ENCODE assay signal across 7 cellular contexts in genomic region chr6:159252955-159253508, GRCh38.
A peak's percentile ranks its signal among the peaks of the same experiment; 100 is the strongest.
DNase-seq lines count a peak whose midpoint lies in the region; ATAC-seq and TF ChIP-seq lines count a peak whose summit lies in the region.

No MANE protein-coding gene starts in this region.

- TF ChIP-seq CTCF in Loucy (conservative IDR thresholded peaks at IDR 0.05; ENCODE audit: low read length), result peak; percentile 73

- H2AFZ ChIP-seq in Loucy (ENCODE audit: low read length) (no peak overlapping the region), neuron (ENCODE audit: low read depth, low read length) (peak overlapping the region; percentile 66)

- no peak overlapping the region for H3K9ac ChIP-seq in Loucy (ENCODE audit: low read depth, low read length, poor library complexity, severe bottlenecking)

- H3K4me2 ChIP-seq in Loucy (ENCODE audit: low read depth, low read length, poor library complexity, severe bottlenecking), result no peak overlapping the region

- in situ Hi-C loops in G401 (cut with HindIII; ENCODE audit: low sequenced_read_pairs), result no loop called here

- no peaks in the 10 kb centered on the region for H3K79me2 ChIP-seq in Loucy (ENCODE audit: insufficient read depth, low read length)

- peak; percentile 90 for ATAC-seq in GM21619 (IDR thresholded peaks at IDR 0.05; ENCODE audit: unreplicated experiment)
- ATAC-seq in HG02973 (IDR thresholded peaks at IDR 0.05; ENCODE audit: unreplicated experiment), result no peak

- DNase-seq in G401 (ENCODE audit: low spot score), result peak; percentile 76
- DNase-seq in SHP77 treated with DMSO at 0.1 percent for 48 hours (lab: John Stamatoyannopoulos, UW), result peak; percentile 10
- peak; percentile 20 for DNase-seq in fibroblast of gingiva (ENCODE audit: low read depth)

- H3K9me3 ChIP-seq in Loucy (ENCODE audit: insufficient read depth, low read depth, low read length) (no peaks in the 10 kb centered on the region), neuron (ENCODE audit: low read length) (no peaks in the 10 kb centered on the region)

- H3F3A ChIP-seq in Loucy (ENCODE audit: low read depth), result no peaks in the 10 kb centered on the region

- H3K4me3 ChIP-seq in Loucy (ENCODE audit: low read length, poor library complexity, severe bottlenecking), result no peak overlapping the region
- no peak overlapping the region for H3K4me3 ChIP-seq in neuron (ENCODE audit: low read length)

- no peaks in the 10 kb centered on the region for H3K9me2 ChIP-seq in Loucy (replicated peaks; ENCODE audit: low read depth, low read length)

- no peaks in the 10 kb centered on the region for H4K20me1 ChIP-seq in Loucy (ENCODE audit: insufficient read depth, low read length, poor library complexity, severe bottlenecking)

- H3K4me1 ChIP-seq in Loucy (ENCODE audit: insufficient read depth, low read length, poor library complexity, severe bottlenecking), result no peaks in the 10 kb centered on the region
- H3K4me1 ChIP-seq in neuron (ENCODE audit: insufficient read depth, low read length), result no peaks in the 10 kb centered on the region

- H3K27me3 ChIP-seq in Loucy (ENCODE audit: insufficient read depth, low read length, poor library complexity, severe bottlenecking) (no peaks in the 10 kb centered on the region), neuron (ENCODE audit: insufficient read depth, low read length) (no peaks in the 10 kb centered on the region)

- H3K36me3 ChIP-seq in Loucy (ENCODE audit: insufficient read depth, low read length), result no peaks in the 10 kb centered on the region
- H3K36me3 ChIP-seq in neuron (ENCODE audit: insufficient read depth, low read length), result no peaks in the 10 kb centered on the region

Comparison
In these comparisons a context has a peak if more than half of its experiments do, and no peak if none do; other contexts are left out.
1. DNase-seq: peak in every context shown above with its lines; median percentile 76 in G401; 20 in fibroblast of gingiva; 10 in SHP77 treated with DMSO at 0.1 percent for 48 hours.